Comparison of ENCODE assay signal across 28 cellular contexts in genomic region chr9:136441681-136442245, GRCh38. TPM values are rescaled to one million over a fixed set of nuclear protein-coding genes. Genes with fewer than 3 reads are reported as not detected.
DNase-seq lines count a peak whose midpoint lies in the region; ATAC-seq, FAIRE-seq and TF ChIP-seq lines count a peak whose summit lies in the region.
"Had no signal": no experiment of that assay in that cellular context is flagged by ENCODE, and none has a peak within 500 bp of the region (broad histone marks: within the 10 kb centered on the region; RNA-seq: fewer than 3 reads in every experiment).

No MANE protein-coding gene starts in this region.

- DNase-seq in right cardiac atrium (peak in 2 of 3 donors; percentile 28 to 52), Right ventricle myocardium inferior (ENCODE audit: missing footprints) (no peak), adrenal gland (peak; percentile 22 to 82 (median 69)), HepG2 (ENCODE audit: low spot score) (peak; percentile 20), NCI-H345 treated with DMSO at 0.1 percent for 48 hours (lab: John Stamatoyannopoulos, UW; ENCODE audit: unreplicated experiment) (no peak), NCI-H446 (lab: John Stamatoyannopoulos, UW) (no peak), left ventricle myocardium inferior (no peak)
- DNase-seq: activated CD4-positive, alpha-beta T cell treated with anti-CD3 and anti-CD28 coated beads for 48 hours; activated naive CD4-positive, alpha-beta T cell treated with anti-CD3 and anti-CD28 coated beads, Interleukin-2, amount 50 U/mL, for 16 hours; activated T-cell treated with anti-CD3 and anti-CD28 coated beads, Interleukin-2, amount 50 U/mL, for 72 hours; BE2C; central memory CD4-positive, alpha-beta T cell; DMS79; esophagus squamous epithelium; foreskin melanocyte; GF-D8; hippocampal formation; naive thymus-derived CD8-positive, alpha-beta T cell; NCI-H1694 treated with DMSO at 0.1 percent for 48 hours; NCI-H2171; NCI-H524 treated with DMSO at 0.1 percent for 48 hours; NK-92 treated with Interleukin-12 subunit alpha and Interleukin-12 subunit beta, amount 100 ng/mL, for 24 hours; PC-3; Right ventricle myocardium superior; small intestine; stimulated activated CD4-positive, alpha-beta T cell treated with anti-CD3 and anti-CD28 coated beads, Interleukin-1b, Interleukin-23, amount 100 ng/mL, for 48 hours; transverse colon had no signal

- no peak overlapping the region for H3K9ac ChIP-seq in HepG2 (ENCODE audit: insufficient read depth, low read depth, low read length)

- H3K9me3 ChIP-seq in right cardiac atrium (ENCODE audit: control insufficient read depth, low read length) (no peaks in the 10 kb centered on the region), adrenal gland (replicated peaks in 1 of 3) (no peaks in the 10 kb centered on the region), HepG2 (ENCODE audit: low read length) (no peaks in the 10 kb centered on the region), left ventricle myocardium inferior (replicated peaks) (no peaks in the 10 kb centered on the region)
- H3K9me3 ChIP-seq: BE2C, esophagus squamous epithelium, transverse colon had no signal

- no peak overlapping the region for H3K4me2 ChIP-seq in HepG2 (ENCODE audit: low read depth, low read length)

- POLR2A ChIA-PET in HepG2 (lab: Yijun Ruan, JAX): interaction anchor here (1.1 kb wide), 1 partner anchor 96 kb away, joined by 3 read pairs; no protein-coding TSS in a partner anchor

- no TSS peak for BruUV-seq in HepG2 (replicated peaks; lab: Mats Ljungman, UMichigan)

- FAIRE-seq in HepG2 (lab: Jason Lieb, UNC): peak; percentile 21
- FAIRE-seq: small intestine had no signal

- TF ChIP-seq EP300 in HepG2 (IDR thresholded peaks at IDR 0.05; ENCODE audit: low read depth in 2 of 2, low read length in 2 of 2) (no peak), HepG2 (CRISPR knock-in tag; IDR thresholded peaks at IDR 0.05; ENCODE audit: borderline replicate concordance) (no peak)

- H3K27me3 ChIP-seq in right cardiac atrium (ENCODE audit: control insufficient read depth, insufficient read depth) (no peaks in the 10 kb centered on the region), adrenal gland (no peaks in the 10 kb centered on the region), HepG2 (ENCODE audit: control insufficient read depth in 1 of 2, insufficient read depth in 2 of 2, low read length in 2 of 2) (no peaks in the 10 kb centered on the region; a peak in 1 of 5 replicates), left ventricle myocardium inferior (ENCODE audit: low read depth) (no peaks in the 10 kb centered on the region)
- H3K27me3 ChIP-seq: BE2C, esophagus squamous epithelium, transverse colon had no signal

- 79% methylated on average over 17 of the region's 17 CpGs for WGBS in right cardiac atrium
- 65 to 73% (median 68%) methylated on average over 14 to 17 of the region's 17 CpGs for WGBS in adrenal gland, 4 donors
- 88% methylated on average over 10 of the region's 17 CpGs for WGBS in HepG2 (ENCODE audit: low lambda C conversion rate)

- H3K4me3 ChIP-seq in right cardiac atrium (ENCODE audit: low read length) (no peak overlapping the region), adrenal gland (no peak overlapping the region), HepG2 (replicated peaks in 1 of 3; ENCODE audit: insufficient read depth in 1 of 3, low read depth in 2 of 3, low read length in 3 of 3) (no peak overlapping the region), left ventricle myocardium inferior (no peak overlapping the region)
- H3K4me3 ChIP-seq: esophagus squamous epithelium, transverse colon had no signal

- H3K27ac ChIP-seq in right cardiac atrium (ENCODE audit: low read length) (no peak overlapping the region), adrenal gland (peak overlapping the region in 3 of 5 donors; percentile 42 to 80 (median 43)), HepG2 (ENCODE audit: extremely low read length, insufficient read depth, low read length) (peak overlapping the region; percentile 76), left ventricle myocardium inferior (replicated peaks) (no peak overlapping the region)
- H3K27ac ChIP-seq: esophagus squamous epithelium, transverse colon had no signal

- no peak overlapping the region for H2AFZ ChIP-seq in HepG2 (ENCODE audit: low read length)

- intact Hi-C loops in right cardiac atrium (cut with DNase I): no loop called here
- intact Hi-C loops in Right ventricle myocardium inferior (cut with DNase I): no loop called here
- intact Hi-C loops in adrenal gland (cut with DNase I): no loop called here
- intact Hi-C loops in HepG2 (cut with micrococcal nuclease; ENCODE audit: unreplicated experiment): no loop called here
- intact Hi-C loops in left ventricle myocardium inferior (cut with micrococcal nuclease): no loop called here

- CTCF ChIA-PET in HepG2 (lab: Yijun Ruan, JAX; ENCODE audit: low intra/inter-chr PET ratio, low total read pairs): no interaction called here

- no peak for ATAC-seq in right cardiac atrium
- no peak for ATAC-seq in Right ventricle myocardium inferior
- ATAC-seq in HepG2: peak; percentile 71
- ATAC-seq in HG03135 (IDR thresholded peaks at IDR 0.05; ENCODE audit: unreplicated experiment): no peak
- ATAC-seq: activated T-cell treated with anti-CD3 and anti-CD28 coated beads, Interleukin-2, amount 50 U/mL, for 72 hours; naive thymus-derived CD8-positive, alpha-beta T cell; PC-3 had no signal

- H4K20me1 ChIP-seq in HepG2 (ENCODE audit: insufficient read depth, low read length): 0 out of 2 replicates have a peak, but pooled peaks cover 2% of the 10 kb centered on the region

- peaks cover 22% of the 10 kb centered on the region for H3K79me2 ChIP-seq in HepG2 (ENCODE audit: insufficient read depth, low read length)

- H3K36me3 ChIP-seq in adrenal gland (replicated peaks in 1 of 2): peaks cover 0 to 60% of the 10 kb centered on the region in 2 donors
- H3K36me3 ChIP-seq in HepG2 (replicated peaks in 1 of 2; ENCODE audit: control insufficient read depth in 1 of 2, insufficient read depth in 2 of 2, low read length in 2 of 2): peaks cover 19 to 49% of the 10 kb centered on the region in 2 experiments; a peak in 4 of 5 replicates
- H3K36me3 ChIP-seq in left ventricle myocardium inferior: peaks cover 61% of the 10 kb centered on the region

- no peak for TF ChIP-seq RAD21 in HepG2 (CRISPR knock-in tag; IDR thresholded peaks at IDR 0.05)

- in situ Hi-C loops in HepG2 (cut with HindIII; ENCODE audit: extremely low pct_ligation_motif_present, low pct_unique_long_range_greater_than_20kb): loop anchor here (5.0 kb wide), 1 partner anchor 36 kb away; no protein-coding TSS in a partner anchor

- no peak for TF ChIP-seq CTCF in adrenal gland (IDR thresholded peaks at IDR 0.05)
- peak; percentile 49 for TF ChIP-seq CTCF in HepG2 (CRISPR knock-in tag; IDR thresholded peaks at IDR 0.05)
- TF ChIP-seq CTCF in left ventricle myocardium inferior (IDR thresholded peaks at IDR 0.05; ENCODE audit: borderline replicate concordance): no peak

- peaks cover 6% of the 10 kb centered on the region for H3K4me1 ChIP-seq in right cardiac atrium (ENCODE audit: control insufficient read depth, insufficient read depth, low read length)
- peaks cover 26 to 37% of the 10 kb centered on the region in 2 donors for H3K4me1 ChIP-seq in adrenal gland (replicated peaks in 1 of 2)
- peaks cover 41% of the 10 kb centered on the region for H3K4me1 ChIP-seq in HepG2 (ENCODE audit: insufficient read depth, low read length)
- H3K4me1 ChIP-seq in left ventricle myocardium inferior: peaks cover 39% of the 10 kb centered on the region
- H3K4me1 ChIP-seq: BE2C had no signal

- TF ChIP-seq POLR2A in adrenal gland (IDR thresholded peaks at IDR 0.05) (no peak), HepG2 (IDR thresholded peaks at IDR 0.05; ENCODE audit: insufficient read depth in 1 of 2, low read depth in 2 of 2, low read length in 2 of 2) (no peak)

RNA-seq across cellular contexts. Expression of gene INPP5E, which starts 2.1 kb away (rescaled TPM):
- total RNA-seq in right cardiac atrium (10 to 100 TPM in 1 of 4 donors, 1 to 10 TPM in 3; 8.8 to 12.3 (median 9.2) TPM), Right ventricle myocardium inferior (10.8 TPM), adrenal gland (10 to 100 TPM in 5 of 8 donors, 1 to 10 TPM in 3; 7.5 to 17.5 (median 10.5) TPM), HepG2 (2016; rRNA removed; fragmentation: Illumina TruSeq; extraction: Trizol) (3.0 and 5.5 TPM in 2 replicates), left ventricle myocardium inferior (10.6 TPM)
- polyA plus RNA-seq in right cardiac atrium (7.7 TPM), adrenal gland (10 to 100 TPM in 2 of 3 donors, 1 to 10 TPM in 1; 2.3 to 27.1 (median 16.6) TPM), HepG2 (2011; rRNA removed) (5.5 and 7.5 TPM in 2 replicates)
- total RNA-seq in HepG2 (2016; cell fraction: cytosol; rRNA removed; fragmentation: Illumina TruSeq; extraction: Trizol; ENCODE audit: low read depth): 0.91 and 1.3 TPM in 2 replicates
- 2.7 and 5.4 TPM in 2 replicates for total RNA-seq in HepG2 (2016; cell fraction: insoluble cytoplasmic fraction; rRNA removed; fragmentation: Illumina TruSeq; extraction: Trizol)
- 3.3 and 3.4 TPM in 2 replicates for total RNA-seq in HepG2 (2016; cell fraction: membrane; rRNA removed; fragmentation: Illumina TruSeq; extraction: Trizol)
- total RNA-seq in HepG2 (2016; cell fraction: nucleus; rRNA removed; fragmentation: Illumina TruSeq; extraction: Trizol): 5.6 and 6.0 TPM in 2 replicates
- 3.2 and 4.1 TPM in 2 replicates for polyA plus RNA-seq in HepG2 (2011; cell fraction: cytosol; rRNA removed)
- 45.5 and 51.1 TPM in 2 replicates for polyA plus RNA-seq in HepG2 (2011; cell fraction: nucleus; rRNA removed)
- 3.7 and 5.4 TPM in 2 replicates for polyA plus RNA-seq in HepG2 (2012)
- polyA plus RNA-seq in HepG2 (2016; cell fraction: cytosol; fragmentation: Illumina TruSeq; extraction: Trizol; ENCODE audit: low read depth): 0.89 and 1.0 TPM in 2 replicates
- 4.0 and 5.3 TPM in 2 replicates for polyA plus RNA-seq in HepG2 (2016; cell fraction: insoluble cytoplasmic fraction; fragmentation: Illumina TruSeq; extraction: Trizol; ENCODE audit: low read depth)
- polyA plus RNA-seq in HepG2 (2016; cell fraction: membrane; fragmentation: Illumina TruSeq; extraction: Trizol; ENCODE audit: low read depth): 2.6 and 3.1 TPM in 2 replicates
- 22.1 and 22.8 TPM in 2 replicates for polyA plus RNA-seq in HepG2 (2016; cell fraction: nucleus; fragmentation: Illumina TruSeq; extraction: Trizol; ENCODE audit: insufficient read depth, low read depth)
- 5.4 and 5.9 TPM in 2 replicates for polyA minus RNA-seq in HepG2 (2011; rRNA and poly(A)+ RNA removed; ENCODE audit: low replicate concordance)
- 2.7 and 3.1 TPM in 2 replicates for polyA minus RNA-seq in HepG2 (2011; cell fraction: cytosol; rRNA and poly(A)+ RNA removed)
- 5.8 and 7.5 TPM in 2 replicates for polyA minus RNA-seq in HepG2 (2011; cell fraction: nucleus; rRNA and poly(A)+ RNA removed)

RNA-seq across cellular contexts. Expression of gene PMPCA, which starts 31.3 kb away (rescaled TPM):
- 10 to 100 TPM; 50.8 to 58.5 (median 56.8) TPM for total RNA-seq in right cardiac atrium
- 63.4 TPM for polyA plus RNA-seq in right cardiac atrium
- total RNA-seq in Right ventricle myocardium inferior: 71.8 TPM
- 100 to 1,000 TPM in 1 of 8 donors, 10 to 100 TPM in 7; 43.4 to 100 (median 74.8) TPM for total RNA-seq in adrenal gland
- 100 to 1,000 TPM in 2 of 3 donors, 10 to 100 TPM in 1; 99.8 to 138 (median 115) TPM for polyA plus RNA-seq in adrenal gland
- 75.7 and 88.4 TPM in 2 replicates for total RNA-seq in HepG2 (2016; rRNA removed; fragmentation: Illumina TruSeq; extraction: Trizol)
- 14.1 and 15.7 TPM in 2 replicates for total RNA-seq in HepG2 (2016; cell fraction: cytosol; rRNA removed; fragmentation: Illumina TruSeq; extraction: Trizol; ENCODE audit: low read depth)
- total RNA-seq in HepG2 (2016; cell fraction: insoluble cytoplasmic fraction; rRNA removed; fragmentation: Illumina TruSeq; extraction: Trizol): 70.5 and 92.4 TPM in 2 replicates
- total RNA-seq in HepG2 (2016; cell fraction: membrane; rRNA removed; fragmentation: Illumina TruSeq; extraction: Trizol): 21.9 and 22.0 TPM in 2 replicates
- total RNA-seq in HepG2 (2016; cell fraction: nucleus; rRNA removed; fragmentation: Illumina TruSeq; extraction: Trizol): 58.2 and 62.3 TPM in 2 replicates
- polyA plus RNA-seq in HepG2 (2011; rRNA removed): 70.2 and 80.2 TPM in 2 replicates
- 44.9 and 55.2 TPM in 2 replicates for polyA plus RNA-seq in HepG2 (2011; cell fraction: cytosol; rRNA removed)
- polyA plus RNA-seq in HepG2 (2011; cell fraction: nucleus; rRNA removed): 206 and 222 TPM in 2 replicates
- polyA plus RNA-seq in HepG2 (2012): 41.5 and 108 TPM in 2 replicates
- 10.1 and 10.7 TPM in 2 replicates for polyA plus RNA-seq in HepG2 (2016; cell fraction: cytosol; fragmentation: Illumina TruSeq; extraction: Trizol; ENCODE audit: low read depth)
- polyA plus RNA-seq in HepG2 (2016; cell fraction: insoluble cytoplasmic fraction; fragmentation: Illumina TruSeq; extraction: Trizol; ENCODE audit: low read depth): 86.9 and 90.6 TPM in 2 replicates
- 13.3 and 15.7 TPM in 2 replicates for polyA plus RNA-seq in HepG2 (2016; cell fraction: membrane; fragmentation: Illumina TruSeq; extraction: Trizol; ENCODE audit: low read depth)
- 114 and 129 TPM in 2 replicates for polyA plus RNA-seq in HepG2 (2016; cell fraction: nucleus; fragmentation: Illumina TruSeq; extraction: Trizol; ENCODE audit: insufficient read depth, low read depth)
- polyA minus RNA-seq in HepG2 (2011; rRNA and poly(A)+ RNA removed; ENCODE audit: low replicate concordance): 57.2 and 74.5 TPM in 2 replicates
- polyA minus RNA-seq in HepG2 (2011; cell fraction: cytosol; rRNA and poly(A)+ RNA removed): 22.3 and 23.8 TPM in 2 replicates
- polyA minus RNA-seq in HepG2 (2011; cell fraction: nucleus; rRNA and poly(A)+ RNA removed): 42.0 and 54.2 TPM in 2 replicates
- 80.9 TPM for total RNA-seq in left ventricle myocardium inferior

RNA-seq across cellular contexts. Expression of gene ENTR1, which starts 31.3 kb away (rescaled TPM):
- total RNA-seq in right cardiac atrium: 10 to 100 TPM; 18.2 to 22.9 (median 20.1) TPM
- polyA plus RNA-seq in right cardiac atrium: 13.6 TPM
- total RNA-seq in Right ventricle myocardium inferior: 23.7 TPM
- total RNA-seq in adrenal gland: 10 to 100 TPM; 13.3 to 48.1 (median 34.1) TPM
- polyA plus RNA-seq in adrenal gland: 10 to 100 TPM; 21.5 to 48.4 (median 35.6) TPM
- 56.6 and 76.4 TPM in 2 replicates for total RNA-seq in HepG2 (2016; rRNA removed; fragmentation: Illumina TruSeq; extraction: Trizol)
- 47.6 and 52.6 TPM in 2 replicates for total RNA-seq in HepG2 (2016; cell fraction: cytosol; rRNA removed; fragmentation: Illumina TruSeq; extraction: Trizol; ENCODE audit: low read depth)
- 51.9 and 75.7 TPM in 2 replicates for total RNA-seq in HepG2 (2016; cell fraction: insoluble cytoplasmic fraction; rRNA removed; fragmentation: Illumina TruSeq; extraction: Trizol)
- total RNA-seq in HepG2 (2016; cell fraction: membrane; rRNA removed; fragmentation: Illumina TruSeq; extraction: Trizol): 90.1 and 92.9 TPM in 2 replicates
- 59.2 and 73.6 TPM in 2 replicates for total RNA-seq in HepG2 (2016; cell fraction: nucleus; rRNA removed; fragmentation: Illumina TruSeq; extraction: Trizol)
- 70.1 and 84.2 TPM in 2 replicates for polyA plus RNA-seq in HepG2 (2011; rRNA removed)
- polyA plus RNA-seq in HepG2 (2011; cell fraction: cytosol; rRNA removed): 35.5 and 40.6 TPM in 2 replicates
- 236 and 246 TPM in 2 replicates for polyA plus RNA-seq in HepG2 (2011; cell fraction: nucleus; rRNA removed)
- 48.1 and 65.0 TPM in 2 replicates for polyA plus RNA-seq in HepG2 (2012)
- 47.0 and 48.8 TPM in 2 replicates for polyA plus RNA-seq in HepG2 (2016; cell fraction: cytosol; fragmentation: Illumina TruSeq; extraction: Trizol; ENCODE audit: low read depth)
- 57.5 and 58.8 TPM in 2 replicates for polyA plus RNA-seq in HepG2 (2016; cell fraction: insoluble cytoplasmic fraction; fragmentation: Illumina TruSeq; extraction: Trizol; ENCODE audit: low read depth)
- 70.9 TPM in 2 replicates for polyA plus RNA-seq in HepG2 (2016; cell fraction: membrane; fragmentation: Illumina TruSeq; extraction: Trizol; ENCODE audit: low read depth)
- 178 and 194 TPM in 2 replicates for polyA plus RNA-seq in HepG2 (2016; cell fraction: nucleus; fragmentation: Illumina TruSeq; extraction: Trizol; ENCODE audit: insufficient read depth, low read depth)
- polyA minus RNA-seq in HepG2 (2011; rRNA and poly(A)+ RNA removed; ENCODE audit: low replicate concordance): 57.8 and 122 TPM in 2 replicates
- 17.6 and 22.7 TPM in 2 replicates for polyA minus RNA-seq in HepG2 (2011; cell fraction: cytosol; rRNA and poly(A)+ RNA removed)
- polyA minus RNA-seq in HepG2 (2011; cell fraction: nucleus; rRNA and poly(A)+ RNA removed): 46.1 and 48.1 TPM in 2 replicates
- 20.1 TPM for total RNA-seq in left ventricle myocardium inferior

RNA-seq across cellular contexts. Expression of gene SEC16A, which starts 41.1 kb away (rescaled TPM):
- total RNA-seq in right cardiac atrium: 10 to 100 TPM; 24.2 to 35.3 (median 28.6) TPM
- 23.1 TPM for polyA plus RNA-seq in right cardiac atrium
- total RNA-seq in Right ventricle myocardium inferior: 22.3 TPM
- total RNA-seq in adrenal gland: 100 to 1,000 TPM in 1 of 8 donors, 10 to 100 TPM in 7; 48.4 to 107 (median 56.5) TPM
- 10 to 100 TPM; 52.0 to 81.6 (median 77.0) TPM for polyA plus RNA-seq in adrenal gland
- 15.9 and 27.7 TPM in 2 replicates for total RNA-seq in HepG2 (2016; rRNA removed; fragmentation: Illumina TruSeq; extraction: Trizol)
- total RNA-seq in HepG2 (2016; cell fraction: cytosol; rRNA removed; fragmentation: Illumina TruSeq; extraction: Trizol; ENCODE audit: low read depth): 3.9 TPM in 2 replicates
- 15.7 and 21.0 TPM in 2 replicates for total RNA-seq in HepG2 (2016; cell fraction: insoluble cytoplasmic fraction; rRNA removed; fragmentation: Illumina TruSeq; extraction: Trizol)
- total RNA-seq in HepG2 (2016; cell fraction: membrane; rRNA removed; fragmentation: Illumina TruSeq; extraction: Trizol): 12.2 and 12.3 TPM in 2 replicates
- total RNA-seq in HepG2 (2016; cell fraction: nucleus; rRNA removed; fragmentation: Illumina TruSeq; extraction: Trizol): 25.4 and 28.9 TPM in 2 replicates
- 17.9 and 18.9 TPM in 2 replicates for polyA plus RNA-seq in HepG2 (2011; rRNA removed)
- polyA plus RNA-seq in HepG2 (2011; cell fraction: cytosol; rRNA removed): 12.7 and 13.2 TPM in 2 replicates
- 71.0 and 81.7 TPM in 2 replicates for polyA plus RNA-seq in HepG2 (2011; cell fraction: nucleus; rRNA removed)
- 26.1 and 28.5 TPM in 2 replicates for polyA plus RNA-seq in HepG2 (2012)
- polyA plus RNA-seq in HepG2 (2016; cell fraction: cytosol; fragmentation: Illumina TruSeq; extraction: Trizol; ENCODE audit: low read depth): 2.6 and 3.4 TPM in 2 replicates
- polyA plus RNA-seq in HepG2 (2016; cell fraction: insoluble cytoplasmic fraction; fragmentation: Illumina TruSeq; extraction: Trizol; ENCODE audit: low read depth): 29.5 and 38.6 TPM in 2 replicates
- 7.1 and 8.4 TPM in 2 replicates for polyA plus RNA-seq in HepG2 (2016; cell fraction: membrane; fragmentation: Illumina TruSeq; extraction: Trizol; ENCODE audit: low read depth)
- 72.9 and 74.4 TPM in 2 replicates for polyA plus RNA-seq in HepG2 (2016; cell fraction: nucleus; fragmentation: Illumina TruSeq; extraction: Trizol; ENCODE audit: insufficient read depth, low read depth)
- polyA minus RNA-seq in HepG2 (2011; rRNA and poly(A)+ RNA removed; ENCODE audit: low replicate concordance): 29.0 and 33.5 TPM in 2 replicates
- polyA minus RNA-seq in HepG2 (2011; cell fraction: cytosol; rRNA and poly(A)+ RNA removed): 27.1 and 28.7 TPM in 2 replicates
- 24.8 and 24.9 TPM in 2 replicates for polyA minus RNA-seq in HepG2 (2011; cell fraction: nucleus; rRNA and poly(A)+ RNA removed)
- 23.4 TPM for total RNA-seq in left ventricle myocardium inferior

RNA-seq across cellular contexts. Expression of gene SNAPC4, which starts 41.8 kb away (rescaled TPM):
- 1 to 10 TPM; 3.2 to 4.4 (median 3.9) TPM for total RNA-seq in right cardiac atrium
- polyA plus RNA-seq in right cardiac atrium: 3.7 TPM
- total RNA-seq in Right ventricle myocardium inferior: 4.0 TPM
- total RNA-seq in adrenal gland: 10 to 100 TPM in 1 of 8 donors, 1 to 10 TPM in 7; 3.3 to 10.6 (median 5.6) TPM
- polyA plus RNA-seq in adrenal gland: 10 to 100 TPM in 1 of 3 donors, 1 to 10 TPM in 2; 3.4 to 20.1 (median 8.3) TPM
- total RNA-seq in HepG2 (2016; rRNA removed; fragmentation: Illumina TruSeq; extraction: Trizol): 4.3 and 6.0 TPM in 2 replicates
- total RNA-seq in HepG2 (2016; cell fraction: cytosol; rRNA removed; fragmentation: Illumina TruSeq; extraction: Trizol; ENCODE audit: low read depth): 0.51 and 0.88 TPM in 2 replicates
- 3.9 and 6.1 TPM in 2 replicates for total RNA-seq in HepG2 (2016; cell fraction: insoluble cytoplasmic fraction; rRNA removed; fragmentation: Illumina TruSeq; extraction: Trizol)
- total RNA-seq in HepG2 (2016; cell fraction: membrane; rRNA removed; fragmentation: Illumina TruSeq; extraction: Trizol): 1.5 TPM in 2 replicates
- total RNA-seq in HepG2 (2016; cell fraction: nucleus; rRNA removed; fragmentation: Illumina TruSeq; extraction: Trizol): 7.0 and 9.4 TPM in 2 replicates
- 2.0 and 3.3 TPM in 2 replicates for polyA plus RNA-seq in HepG2 (2011; rRNA removed)
- 1.0 and 1.7 TPM in 2 replicates for polyA plus RNA-seq in HepG2 (2011; cell fraction: cytosol; rRNA removed)
- polyA plus RNA-seq in HepG2 (2011; cell fraction: nucleus; rRNA removed): 20.5 and 27.4 TPM in 2 replicates
- polyA plus RNA-seq in HepG2 (2012): 3.3 TPM in 2 replicates
- 0.61 and 0.67 TPM in 2 replicates for polyA plus RNA-seq in HepG2 (2016; cell fraction: cytosol; fragmentation: Illumina TruSeq; extraction: Trizol; ENCODE audit: low read depth)
- 3.3 and 4.8 TPM in 2 replicates for polyA plus RNA-seq in HepG2 (2016; cell fraction: insoluble cytoplasmic fraction; fragmentation: Illumina TruSeq; extraction: Trizol; ENCODE audit: low read depth)
- polyA plus RNA-seq in HepG2 (2016; cell fraction: membrane; fragmentation: Illumina TruSeq; extraction: Trizol; ENCODE audit: low read depth): 1.2 and 1.3 TPM in 2 replicates
- 37.0 and 38.1 TPM in 2 replicates for polyA plus RNA-seq in HepG2 (2016; cell fraction: nucleus; fragmentation: Illumina TruSeq; extraction: Trizol; ENCODE audit: insufficient read depth, low read depth)
- 1.5 and 5.2 TPM in 2 replicates for polyA minus RNA-seq in HepG2 (2011; rRNA and poly(A)+ RNA removed; ENCODE audit: low replicate concordance)
- polyA minus RNA-seq in HepG2 (2011; cell fraction: cytosol; rRNA and poly(A)+ RNA removed): 0.53 and 1.1 TPM in 2 replicates
- 6.3 and 6.8 TPM in 2 replicates for polyA minus RNA-seq in HepG2 (2011; cell fraction: nucleus; rRNA and poly(A)+ RNA removed)
- 5.2 TPM for total RNA-seq in left ventricle myocardium inferior

Comparison
In these comparisons a context has a peak if more than half of its experiments do, and no peak if none do; other contexts are left out.
1. DNase-seq: peak in right cardiac atrium (2 of 3), adrenal gland (7 of 7) and HepG2 (single experiment); none in Right ventricle myocardium inferior (single experiment), NCI-H345 treated with DMSO at 0.1 percent for 48 hours (single experiment), NCI-H446 (0 of 2) and left ventricle myocardium inferior (single experiment).
2. H3K27ac ChIP-seq: peak in adrenal gland (3 of 5) and HepG2 (single experiment); none in right cardiac atrium (single experiment) and left ventricle myocardium inferior (single experiment).